Comparison of ENCODE assay signal across 14 cellular contexts in the genomic region with DNA sequence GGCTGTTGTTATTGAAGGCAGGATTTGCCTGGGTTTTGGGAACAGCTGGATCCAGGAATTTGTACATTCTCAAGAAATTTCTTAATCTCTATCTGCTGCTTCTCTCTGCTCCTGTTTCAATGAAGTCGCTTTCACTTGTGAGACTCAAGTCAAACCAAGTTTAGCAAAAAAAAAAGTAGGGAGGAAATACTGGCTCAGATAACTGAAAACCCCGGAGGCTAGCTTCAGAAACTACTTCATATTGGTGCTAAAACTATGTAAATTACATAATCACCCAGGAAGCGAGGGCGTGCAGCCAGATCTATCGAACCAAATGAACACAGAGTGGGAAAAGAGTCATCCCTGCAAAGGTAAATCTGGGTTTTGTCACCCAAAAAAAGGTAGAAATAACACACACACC.
DNase-seq lines count a peak whose midpoint lies in the region; ATAC-seq, FAIRE-seq and TF ChIP-seq lines count a peak whose summit lies in the region.
"Had no signal": no experiment of that assay in that cellular context is flagged by ENCODE, and none has a peak within 500 bp of the region (broad histone marks: within the 10 kb centered on the region; RNA-seq: fewer than 3 reads in every experiment).

No MANE protein-coding gene starts in this region.

- CTCF ChIA-PET in GM12878 (lab: Yijun Ruan, JAX) = interaction anchor here (1.3 kb wide), 1 partner anchor 15 kb away, joined by 3 read pairs; no protein-coding TSS in a partner anchor

- TF ChIP-seq CTCF in GM12878 (IDR thresholded peaks at IDR 0.05 in 2 of 3, conservative IDR thresholded peaks at IDR 0.05 in 1 of 3; ENCODE audit: control insufficient read depth in 2 of 3, extremely low read depth in 1 of 3, insufficient read depth in 1 of 3, low read depth in 3 of 3, low read length in 3 of 3) = no peak
- TF ChIP-seq CTCF in GM20000 (IDR thresholded peaks at IDR 0.05; ENCODE audit: extremely low read depth, missing control alignments) = no peak

- TF ChIP-seq EP300 in GM12878 (IDR thresholded peaks at IDR 0.05; ENCODE audit: borderline replicate concordance in 1 of 2, control insufficient read depth in 1 of 2, low read depth in 2 of 2, low read length in 2 of 2) = no peak

- no peak for TF ChIP-seq POLR2A in GM12878 (IDR thresholded peaks at IDR 0.05; ENCODE audit: low read depth, low read length)

- DNase-seq in ELR (ENCODE audit: low read depth) (peak; percentile 29), GM12878 (ENCODE audit: low read depth, low spot score) (no peak), head of caudate nucleus (peak in 31 of 42 donors; percentile 8 to 77 (median 44)), putamen (ENCODE audit: low spot score) (peak; percentile 72), NK-92 (lab: John Stamatoyannopoulos, UW; ENCODE audit: unreplicated experiment) (no peak), AG08396 (ENCODE audit: low spot score) (no peak), GM20000 (ENCODE audit: low spot score) (no peak), HT-29 (ENCODE audit: low spot score) (no peak)
- DNase-seq: activated T-cell treated with anti-CD3 and anti-CD28 coated beads, Interleukin-2, amount 50 U/mL, for 1 hour; T-cell had no signal

- H3K9me3 ChIP-seq in GM12878 (replicated peaks; ENCODE audit: control insufficient read depth, insufficient read depth, low read length) = no peaks in the 10 kb centered on the region
- H3K9me3 ChIP-seq: BLaER1 treated with 17β-estradiol and CSF1 and Interleukin-3, amounts not matched to agents 10 nM and 100 nM; heart right ventricle had no signal

- H4K20me1 ChIP-seq in GM12878 (ENCODE audit: control insufficient read depth, insufficient read depth) = no peaks in the 10 kb centered on the region
- H4K20me1 ChIP-seq: BLaER1 treated with 17β-estradiol and CSF1 and Interleukin-3, amounts not matched to agents 10 nM and 100 nM had no signal

- no peak for FAIRE-seq in GM12878 (lab: Jason Lieb, UNC)

- 9% methylated on average over 5 of the region's 5 CpGs for WGBS in GM12878 (ENCODE audit: insufficient coverage, insufficient replicate concordance, low lambda C conversion rate, missing lambda C conversion rate)

- no peak overlapping the region for H3K4me3 ChIP-seq in GM12878
- H3K4me3 ChIP-seq: BLaER1 treated with 17β-estradiol and CSF1 and Interleukin-3, amounts not matched to agents 10 nM and 100 nM; heart right ventricle; lung had no signal

- SMC1A ChIA-PET in GM12878 (lab: Charles Lee; ENCODE audit: uncharacterized antibody, unreplicated experiment) = interaction anchor here (0.7 kb wide), 1 partner anchor 16 kb away, joined by 3 read pairs; no protein-coding TSS in a partner anchor

- no peak for TF ChIP-seq RAD21 in GM12878 (IDR thresholded peaks at IDR 0.05; ENCODE audit: insufficient read depth, low read depth, low read length)

- H3K4me1 ChIP-seq in GM12878 (ENCODE audit: control insufficient read depth, insufficient read depth, low read length) = no peaks in the 10 kb centered on the region

- no peaks in the 10 kb centered on the region for H3K36me3 ChIP-seq in GM12878 (ENCODE audit: control insufficient read depth in 2 of 2, insufficient read depth in 2 of 2, low read length in 1 of 2)
- H3K36me3 ChIP-seq: BLaER1 treated with 17β-estradiol and CSF1 and Interleukin-3, amounts not matched to agents 10 nM and 100 nM; heart right ventricle had no signal

- H3K27ac ChIP-seq in GM12878 (ENCODE audit: control insufficient read depth, insufficient read depth) = no peak overlapping the region
- H3K27ac ChIP-seq: BLaER1 treated with 17β-estradiol and CSF1 and Interleukin-3, amounts not matched to agents 10 nM and 100 nM had no signal

- RAD21 ChIA-PET in GM12878 (lab: Charles Lee; ENCODE audit: unreplicated experiment) = interaction anchor here (0.7 kb wide), 1 partner anchor 11 kb away, joined by 3 read pairs; no protein-coding TSS in a partner anchor

- intact Hi-C loops in GM12878 (cut with micrococcal nuclease; ENCODE audit: unreplicated experiment) = no loop called here
- intact Hi-C loops in head of caudate nucleus (cut with DNase I) = no loop called here

- H3K79me2 ChIP-seq in GM12878 (ENCODE audit: control insufficient read depth, insufficient read depth, low read length) = no peaks in the 10 kb centered on the region

- H2AFZ ChIP-seq in GM12878 (ENCODE audit: control insufficient read depth, low read depth, low read length) = no peak overlapping the region

- no peak overlapping the region for H3K9ac ChIP-seq in GM12878 (ENCODE audit: control insufficient read depth, insufficient read depth, low read length)
- H3K9ac ChIP-seq: BLaER1 treated with 17β-estradiol and CSF1 and Interleukin-3, amounts not matched to agents 10 nM and 100 nM had no signal

- H3K27me3 ChIP-seq in GM12878 (replicated peaks in 1 of 2; ENCODE audit: control insufficient read depth in 2 of 2, insufficient read depth in 2 of 2, low read length in 1 of 2) = no peaks in the 10 kb centered on the region
- H3K27me3 ChIP-seq: BLaER1 treated with 17β-estradiol and CSF1 and Interleukin-3, amounts not matched to agents 10 nM and 100 nM had no signal

- no peak overlapping the region for H3K4me2 ChIP-seq in GM12878 (ENCODE audit: control insufficient read depth, insufficient read depth)

- ATAC-seq in GM12878 = peak; percentile 37
- ATAC-seq: activated CD4-positive, CD25-positive, alpha-beta regulatory T cell treated with anti-CD3 and anti-CD28 coated beads, Interleukin-2, amount 50 U/mL, for 24 hours; T-cell had no signal

- POLR2A ChIA-PET in GM12878 (lab: Charles Lee) = interaction anchor here (0.6 to 0.7 kb wide), 2 partner anchors 34 to 108 kb away, joined by 3 to 4 read pairs; no protein-coding TSS in a partner anchor

- in situ Hi-C loops in GM12878 (cut with MboI) = no loop called here

- BruUV-seq in GM12878 (replicated peaks; lab: Mats Ljungman, UMichigan) = no TSS peak

TF ChIP-seq in GM12878, 131 proteins besides CTCF, POLR2A, EP300 and RAD21:
- TF ChIP-seq, protein P1, sequence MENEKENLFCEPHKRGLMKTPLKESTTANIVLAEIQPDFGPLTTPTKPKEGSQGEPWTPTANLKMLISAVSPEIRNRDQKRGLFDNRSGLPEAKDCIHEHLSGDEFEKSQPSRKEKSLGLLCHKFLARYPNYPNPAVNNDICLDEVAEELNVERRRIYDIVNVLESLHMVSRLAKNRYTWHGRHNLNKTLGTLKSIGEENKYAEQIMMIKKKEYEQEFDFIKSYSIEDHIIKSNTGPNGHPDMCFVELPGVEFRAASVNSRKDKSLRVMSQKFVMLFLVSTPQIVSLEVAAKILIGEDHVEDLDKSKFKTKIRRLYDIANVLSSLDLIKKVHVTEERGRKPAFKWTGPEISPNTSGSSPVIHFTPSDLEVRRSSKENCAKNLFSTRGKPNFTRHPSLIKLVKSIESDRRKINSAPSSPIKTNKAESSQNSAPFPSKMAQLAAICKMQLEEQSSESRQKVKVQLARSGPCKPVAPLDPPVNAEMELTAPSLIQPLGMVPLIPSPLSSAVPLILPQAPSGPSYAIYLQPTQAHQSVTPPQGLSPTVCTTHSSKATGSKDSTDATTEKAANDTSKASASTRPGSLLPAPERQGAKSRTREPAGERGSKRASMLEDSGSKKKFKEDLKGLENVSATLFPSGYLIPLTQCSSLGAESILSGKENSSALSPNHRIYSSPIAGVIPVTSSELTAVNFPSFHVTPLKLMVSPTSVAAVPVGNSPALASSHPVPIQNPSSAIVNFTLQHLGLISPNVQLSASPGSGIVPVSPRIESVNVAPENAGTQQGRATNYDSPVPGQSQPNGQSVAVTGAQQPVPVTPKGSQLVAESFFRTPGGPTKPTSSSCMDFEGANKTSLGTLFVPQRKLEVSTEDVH (IDR thresholded peaks at IDR 0.05; ENCODE audit: low read depth, partially characterized antibody) = no peak
- TF ChIP-seq CHD4 (IDR thresholded peaks at IDR 0.05) (no peak), NBN (IDR thresholded peaks at IDR 0.05) (no peak)
- TF ChIP-seq, protein P2, sequence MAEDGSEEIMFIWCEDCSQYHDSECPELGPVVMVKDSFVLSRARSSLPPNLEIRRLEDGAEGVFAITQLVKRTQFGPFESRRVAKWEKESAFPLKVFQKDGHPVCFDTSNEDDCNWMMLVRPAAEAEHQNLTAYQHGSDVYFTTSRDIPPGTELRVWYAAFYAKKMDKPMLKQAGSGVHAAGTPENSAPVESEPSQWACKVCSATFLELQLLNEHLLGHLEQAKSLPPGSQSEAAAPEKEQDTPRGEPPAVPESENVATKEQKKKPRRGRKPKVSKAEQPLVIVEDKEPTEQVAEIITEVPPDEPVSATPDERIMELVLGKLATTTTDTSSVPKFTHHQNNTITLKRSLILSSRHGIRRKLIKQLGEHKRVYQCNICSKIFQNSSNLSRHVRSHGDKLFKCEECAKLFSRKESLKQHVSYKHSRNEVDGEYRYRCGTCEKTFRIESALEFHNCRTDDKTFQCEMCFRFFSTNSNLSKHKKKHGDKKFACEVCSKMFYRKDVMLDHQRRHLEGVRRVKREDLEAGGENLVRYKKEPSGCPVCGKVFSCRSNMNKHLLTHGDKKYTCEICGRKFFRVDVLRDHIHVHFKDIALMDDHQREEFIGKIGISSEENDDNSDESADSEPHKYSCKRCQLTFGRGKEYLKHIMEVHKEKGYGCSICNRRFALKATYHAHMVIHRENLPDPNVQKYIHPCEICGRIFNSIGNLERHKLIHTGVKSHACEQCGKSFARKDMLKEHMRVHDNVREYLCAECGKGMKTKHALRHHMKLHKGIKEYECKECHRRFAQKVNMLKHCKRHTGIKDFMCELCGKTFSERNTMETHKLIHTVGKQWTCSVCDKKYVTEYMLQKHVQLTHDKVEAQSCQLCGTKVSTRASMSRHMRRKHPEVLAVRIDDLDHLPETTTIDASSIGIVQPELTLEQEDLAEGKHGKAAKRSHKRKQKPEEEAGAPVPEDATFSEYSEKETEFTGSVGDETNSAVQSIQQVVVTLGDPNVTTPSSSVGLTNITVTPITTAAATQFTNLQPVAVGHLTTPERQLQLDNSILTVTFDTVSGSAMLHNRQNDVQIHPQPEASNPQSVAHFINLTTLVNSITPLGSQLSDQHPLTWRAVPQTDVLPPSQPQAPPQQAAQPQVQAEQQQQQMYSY (CRISPR knock-in tag; IDR thresholded peaks at IDR 0.05) = no peak

Comparison
In these comparisons a context has a peak if more than half of its experiments do, and no peak if none do; other contexts are left out.
1. DNase-seq: peak in ELR (single experiment), head of caudate nucleus (31 of 42) and putamen (single experiment); none in GM12878 (single experiment), NK-92 (single experiment), AG08396 (single experiment), GM20000 (single experiment) and HT-29 (single experiment).